In genomic region chr13:94280845-94281244, GRCh38 we compare ENCODE assay signal across 30 cellular contexts.
"Had no signal": no experiment of that assay in that cellular context is flagged by ENCODE, and none has a peak within 500 bp of the region (broad histone marks: within the 10 kb centered on the region; RNA-seq: fewer than 3 reads in every experiment).

No MANE protein-coding gene starts in this region.

- H3K27me3 Mint-ChIP-seq: activated B cell treated with CpG ODN at 0.5 μM for 24 hours; activated CD8-positive, alpha-beta T cell treated with anti-CD3 and anti-CD28 coated beads for 36 hours; brain; dendritic cell treated with granulocyte-macrophage colony-stimulating factor and Interleukin-4, amounts not matched to agents 40 ng/mL and 50 ng/mL, for 4 days had no signal

- H3K27me3 ChIP-seq: breast epithelium, cardiac muscle cell, dorsolateral prefrontal cortex had no signal

- H3K27ac Mint-ChIP-seq: activated B cell treated with CpG ODN at 0.5 μM for 24 hours; activated CD8-positive, alpha-beta T cell treated with anti-CD3 and anti-CD28 coated beads for 36 hours; activated naive CD8-positive, alpha-beta T cell; activated T-helper 17 cell treated with anti-CD3 and anti-CD28 coated beads, Interleukin-2, amount 50 U/mL, for 72 hours; dendritic cell treated with granulocyte-macrophage colony-stimulating factor and Interleukin-4, amounts not matched to agents 40 ng/mL and 50 ng/mL, for 4 days; endodermal cell had no signal

- ATAC-seq: activated CD4-positive, CD25-positive, alpha-beta regulatory T cell treated with anti-CD3 and anti-CD28 coated beads, Interleukin-2, amount 50 U/mL, for 24 hours; activated CD8-positive, alpha-beta T cell treated with anti-CD3 and anti-CD28 coated beads for 36 hours; activated T-cell treated with anti-CD3 and anti-CD28 coated beads, Interleukin-2, amount 50 U/mL, for 4 hours; activated T-helper 17 cell treated with anti-CD3 and anti-CD28 coated beads, Interleukin-2, amount 50 U/mL, for 72 hours; esophagus mucosa had no signal

- H3K27ac ChIP-seq: breast epithelium, cardiac muscle cell, coronary artery, dorsolateral prefrontal cortex, WERI-Rb-1 had no signal

- H3K4me3 ChIP-seq: breast epithelium, cardiac muscle cell, coronary artery, dorsolateral prefrontal cortex had no signal

- FAIRE-seq: frontal cortex had no signal

- H3K4me3 Mint-ChIP-seq: activated B cell treated with CpG ODN at 0.5 μM for 24 hours; activated CD8-positive, alpha-beta T cell treated with anti-CD3 and anti-CD28 coated beads for 36 hours; activated naive CD8-positive, alpha-beta T cell; activated T-cell treated with anti-CD3 and anti-CD28 coated beads, Interleukin-2, amount 50 U/mL, for 4 hours; activated T-helper 17 cell treated with anti-CD3 and anti-CD28 coated beads, Interleukin-2, amount 50 U/mL, for 72 hours; brain; dendritic cell treated with granulocyte-macrophage colony-stimulating factor and Interleukin-4, amounts not matched to agents 40 ng/mL and 50 ng/mL, for 4 days; endodermal cell had no signal

- H3K36me3 ChIP-seq: breast epithelium, cardiac muscle cell, WERI-Rb-1 had no signal

- DNase-seq: activated B cell treated with CpG ODN at 0.5 μM for 24 hours; activated CD4-positive, alpha-beta T cell treated with anti-CD3 and anti-CD28 coated beads for 48 hours; activated CD4-positive, alpha-beta T cell treated with anti-CD3 and anti-CD28 coated beads, Interleukin-2, amount 50 U/mL, for 1 hour; activated CD4-positive, alpha-beta T cell treated with anti-CD3 and anti-CD28 coated beads, Interleukin-2, amount 50 U/mL, for 48 hours; activated CD8-positive, alpha-beta memory T cell treated with anti-CD3 and anti-CD28 coated beads for 24 hours; activated CD8-positive, alpha-beta T cell treated with anti-CD3 and anti-CD28 coated beads for 36 hours; activated effector memory CD4-positive, alpha-beta T cell treated with Interleukin-2 at 50 U/mL for 16 hours; activated gamma-delta T cell treated with Interleukin-2 at 50 U/mL for 16 hours; activated naive CD4-positive, alpha-beta T cell treated with anti-CD3 and anti-CD28 coated beads, Interleukin-2, amount 50 U/mL, for 16 hours; activated naive CD4-positive, alpha-beta T cell treated with Interleukin-2 at 50 U/mL for 16 hours; activated T-cell treated with anti-CD3 and anti-CD28 coated beads, Interleukin-2, amount 50 U/mL, for 4 hours; anterior cingulate cortex; central memory CD4-positive, alpha-beta T cell; cerebellar nuclear complex; dorsolateral prefrontal cortex; effector memory CD4-positive, alpha-beta T cell; endodermal cell; head of caudate nucleus; T-helper 9 cell; WERI-Rb-1 had no signal

- H3K4me1 Mint-ChIP-seq: activated B cell treated with CpG ODN at 0.5 μM for 24 hours; activated T-helper 17 cell treated with anti-CD3 and anti-CD28 coated beads, Interleukin-2, amount 50 U/mL, for 72 hours; endodermal cell had no signal

- H3K4me1 ChIP-seq: breast epithelium had no signal
